ENCODE assay signal across 22 cellular contexts in genomic region chr5:81020478-81021167, GRCh38.
DNase-seq lines count a peak whose midpoint lies in the region; ATAC-seq and TF ChIP-seq lines count a peak whose summit lies in the region.
"Had no signal": no experiment of that assay in that cellular context is flagged by ENCODE, and none has a peak within 500 bp of the region (broad histone marks: within the 10 kb centered on the region; RNA-seq: fewer than 3 reads in every experiment).

No MANE protein-coding gene starts in this region.

- H3K27me3 ChIP-seq in Panc1 (ENCODE audit: control insufficient read depth, insufficient read depth, low read length) (no peaks in the 10 kb centered on the region), upper lobe of left lung (no peaks in the 10 kb centered on the region)
- H3K27me3 ChIP-seq: esophagus squamous epithelium, thyroid gland had no signal

- POLR2A ChIA-PET in Panc1 (lab: Charles Lee), result no interaction called here

- BruUV-seq in Panc1 (replicated peaks; lab: Mats Ljungman, UMichigan), result no TSS peak

- in situ Hi-C loops in Panc1 (cut with HindIII; ENCODE audit: low pct_unique_long_range_greater_than_20kb, low sequenced_read_pairs), result no loop called here

- CTCF ChIA-PET in Panc1 (lab: Charles Lee), result no interaction called here

- ATAC-seq in Panc1, result peak; percentile 41; the same call in 1 of the 2 replicates
- no peak for ATAC-seq in upper lobe of left lung (ENCODE audit: low FRiP score in 2 of 2)
- ATAC-seq: activated CD4-positive, alpha-beta T cell treated with anti-CD3 and anti-CD28 coated beads for 36 hours; activated CD8-positive, alpha-beta memory T cell treated with anti-CD3 and anti-CD28 coated beads, Interleukin-2, amount 10 ng/mL, durations not matched to agents 7 days and 5 days; sciatic nerve; stimulated activated naive B cell treated with anti-CD40 and anti-IgM and Interleukin-4, amounts not matched to agents 10 μg/mL and 1 μg/mL and 100 μg/mL, for 72 hours had no signal

- H3K36me3 ChIP-seq in Panc1 (ENCODE audit: control insufficient read depth, insufficient read depth, low read length) (no peaks in the 10 kb centered on the region), upper lobe of left lung (no peaks in the 10 kb centered on the region)
- H3K36me3 ChIP-seq: esophagus squamous epithelium, HAP-1, thyroid gland had no signal

- DNase-seq in EL, result peak; percentile 8
- no peak for DNase-seq in Panc1 (ENCODE audit: low read depth, low spot score)
- DNase-seq in choroid plexus epithelial cell (ENCODE audit: low read depth), result peak; percentile 31
- DNase-seq in pons (ENCODE audit: low spot score), result peak; percentile 45
- no peak for DNase-seq in upper lobe of left lung
- DNase-seq in globus pallidus (ENCODE audit: low spot score), result no peak
- no peak for DNase-seq in SIG-M5 treated with dmso at 0.1 percent for 504 hours (lab: John Stamatoyannopoulos, UW; ENCODE audit: unreplicated experiment)
- DNase-seq: activated CD4-positive, alpha-beta T cell treated with anti-CD3 and anti-CD28 coated beads for 36 hours; activated CD8-positive, alpha-beta memory T cell treated with anti-CD3 and anti-CD28 coated beads, Interleukin-2, amount 10 ng/mL, durations not matched to agents 7 days and 5 days; AML-193; amniotic stem cell; Calu3; cerebellar nuclear complex; effector CD8-positive, alpha-beta T cell; esophagus squamous epithelium; NCI-H146; NCI-H2171 treated with DMSO at 0.1 percent for 48 hours; NCI-H774; stimulated activated naive B cell treated with anti-CD40 and anti-IgM and Interleukin-4, amounts not matched to agents 10 μg/mL and 1 μg/mL and 100 μg/mL, for 72 hours; thyroid gland had no signal

- H3K27ac ChIP-seq in Panc1 (ENCODE audit: low read length) (no peak overlapping the region), upper lobe of left lung (no peak overlapping the region)
- H3K27ac ChIP-seq: esophagus squamous epithelium, thyroid gland had no signal

- H3K4me1 ChIP-seq in Panc1 (ENCODE audit: control insufficient read depth, insufficient read depth, low read length) (no peaks in the 10 kb centered on the region), upper lobe of left lung (no peaks in the 10 kb centered on the region)
- H3K4me1 ChIP-seq: esophagus squamous epithelium had no signal

- H3K4me3 ChIP-seq in Panc1 (ENCODE audit: low read depth in 2 of 2, low read length in 2 of 2) (no peak overlapping the region), choroid plexus epithelial cell (ENCODE audit: low read depth, low read length) (no peak overlapping the region), upper lobe of left lung (no peak overlapping the region)
- H3K4me3 ChIP-seq: esophagus squamous epithelium, HAP-1, thyroid gland had no signal

- TF ChIP-seq CTCF in Panc1 (IDR thresholded peaks at IDR 0.05) (no peak), choroid plexus epithelial cell (conservative IDR thresholded peaks at IDR 0.05; ENCODE audit: low read depth, low read length) (no peak), upper lobe of left lung (IDR thresholded peaks at IDR 0.05) (no peak)

- no peak for TF ChIP-seq EP300 in upper lobe of left lung (IDR thresholded peaks at IDR 0.05)

- intact Hi-C loops in Panc1 (cut with micrococcal nuclease; ENCODE audit: unreplicated experiment), result no loop called here

- WGBS in upper lobe of left lung, 2 donors, result 90 to 92% methylated on average over 6 of the region's 6 CpGs

- no peaks in the 10 kb centered on the region for H3K9me3 ChIP-seq in Panc1 (ENCODE audit: control insufficient read depth, insufficient read depth, low read depth, low read length)
- no peaks in the 10 kb centered on the region for H3K9me3 ChIP-seq in upper lobe of left lung
- H3K9me3 ChIP-seq: esophagus squamous epithelium, HAP-1, thyroid gland had no signal

- no peak for TF ChIP-seq POLR2A in upper lobe of left lung (IDR thresholded peaks at IDR 0.05)

Comparison
In these comparisons a context has a peak if more than half of its experiments do, and no peak if none do; other contexts are left out.
1. DNase-seq: peak in EL (single experiment), choroid plexus epithelial cell (single experiment) and pons (single experiment); none in Panc1 (single experiment), upper lobe of left lung (0 of 2), globus pallidus (single experiment) and SIG-M5 treated with dmso at 0.1 percent for 504 hours (single experiment).